ENCODE assay signal across 8 cellular contexts in genomic region chr11:119334173-119334930, GRCh38. TPM values are rescaled to one million over a fixed set of nuclear protein-coding genes. Genes with fewer than 3 reads are reported as not detected.
DNase-seq lines count a peak whose midpoint lies in the region; ATAC-seq and TF ChIP-seq lines count a peak whose summit lies in the region.

RNF26 (plus strand) TSS chr11:119334527; CDS start chr11:119335123, 596 bp downstream.

- H3K27me3 ChIP-seq in HUES64 (ENCODE audit: insufficient read depth, low read length) (peaks cover 7% of the 10 kb centered on the region), OCI-LY1 (ENCODE audit: insufficient read depth, low read length) (0 out of 2 replicates have a peak, but pooled peaks cover 3% of the 10 kb centered on the region)

- no peaks in the 10 kb centered on the region for H4K20me1 ChIP-seq in OCI-LY1 (ENCODE audit: insufficient read depth, low read length)

- H3K4me2 ChIP-seq in OCI-LY1 (ENCODE audit: low read length), result peak within 1 kb of the TSS; percentile 93

- 0 out of 2 replicates have a peak, but pooled peaks cover 2% of the 10 kb centered on the region for H3K79me2 ChIP-seq in OCI-LY1 (ENCODE audit: insufficient read depth, low read length)

- no peaks in the 10 kb centered on the region for H3F3A ChIP-seq in OCI-LY1 (ENCODE audit: insufficient read depth, low read length)

- H3K36me3 Mint-ChIP-seq in Calu3 (ENCODE audit: insufficient read depth, unreplicated experiment) (peaks cover 42% of the 10 kb centered on the region), endothelial cell (ENCODE audit: low read depth, unreplicated experiment) (no peaks in the 10 kb centered on the region), mesothelial cell of epicardium (peaks cover 5% of the 10 kb centered on the region)

- H3K9me3 ChIP-seq in HUES64 (ENCODE audit: insufficient read depth, low read depth, low read length) (no peaks in the 10 kb centered on the region), OCI-LY1 (ENCODE audit: low read length) (no peaks in the 10 kb centered on the region)

- peak within 1 kb of the TSS; percentile 77 for H3K4me3 Mint-ChIP-seq in Calu3 (ENCODE audit: low read depth, unreplicated experiment)
- H3K4me3 Mint-ChIP-seq in endothelial cell (ENCODE audit: unreplicated experiment), result peak within 1 kb of the TSS; percentile 99
- H3K4me3 Mint-ChIP-seq in mesothelial cell of epicardium, result peak within 1 kb of the TSS; percentile 99

- peak within 1 kb of the TSS; percentile 84 for H3K9ac ChIP-seq in HUES64 (ENCODE audit: low read depth, low read length)
- H3K9ac ChIP-seq in OCI-LY1 (ENCODE audit: low read length), result peak within 1 kb of the TSS; percentile 94

- H3K27me3 Mint-ChIP-seq in Calu3 (ENCODE audit: unreplicated experiment), result peaks cover 21% of the 10 kb centered on the region
- H3K27me3 Mint-ChIP-seq in endothelial cell (ENCODE audit: unreplicated experiment), result peaks cover 4% of the 10 kb centered on the region
- H3K27me3 Mint-ChIP-seq in mesothelial cell of epicardium (ENCODE audit: low read depth), result peaks cover 12% of the 10 kb centered on the region

- BruUV-seq in Calu3 (replicated peaks; lab: Mats Ljungman, UMichigan), result no TSS peak

- H3K9me3 Mint-ChIP-seq in Calu3 (ENCODE audit: low read depth, unreplicated experiment) (no peaks in the 10 kb centered on the region), endothelial cell (ENCODE audit: unreplicated experiment) (no peaks in the 10 kb centered on the region), mesothelial cell of epicardium (no peaks in the 10 kb centered on the region)

- H3K4me3 ChIP-seq in HUES64 (ENCODE audit: low read length) (peak within 1 kb of the TSS; percentile 84), OCI-LY1 (ENCODE audit: low read depth, low read length, poor library complexity, severe bottlenecking) (peak within 1 kb of the TSS; percentile 95)

- intact Hi-C loops in Calu3 (cut with micrococcal nuclease; ENCODE audit: unreplicated experiment), result no loop called here

- WGBS in HUES64, result under 1% methylated on average over 54 of the region's 54 CpGs

- peaks cover 11% of the 10 kb centered on the region for H3K36me3 ChIP-seq in HUES64 (ENCODE audit: insufficient read depth, low read length)
- no peaks in the 10 kb centered on the region; the same call in 1 of the 2 replicates for H3K36me3 ChIP-seq in OCI-LY1 (ENCODE audit: insufficient read depth, low read length)

- H2AFZ ChIP-seq in OCI-LY1 (ENCODE audit: low read length), result peak within 1 kb of the TSS; percentile 78; the same call in 1 of the 2 replicates

- no peaks in the 10 kb centered on the region for H3K9me2 ChIP-seq in OCI-LY1 (ENCODE audit: low read depth, low read length)

- DNase-seq in Calu3 (peak; percentile 86), endothelial cell (ENCODE audit: low spot score) (peak; percentile 89), mesothelial cell of epicardium (ENCODE audit: low spot score in 2 of 2, unreplicated experiment in 2 of 2) (peak; percentile 88 to 93)
- peak; percentile 93 for DNase-seq in activated CD8-positive, alpha-beta memory T cell treated with anti-CD3 and anti-CD28 coated beads, Interleukin-2, amount 50 U/mL, for 48 hours
- DNase-seq in stimulated activated CD8-positive, alpha-beta memory T cell treated with anti-CD3 and anti-CD28 coated beads, Interleukin-15, amount 100 ng/mL, for 48 hours (ENCODE audit: low read depth in 2 of 2), result peak; percentile 87 to 89

- peak; percentile 96 for ATAC-seq in GM21447 (IDR thresholded peaks at IDR 0.05; ENCODE audit: unreplicated experiment)

- H3K27ac ChIP-seq in HUES64 (ENCODE audit: low read depth, low read length) (peak within 1 kb of the TSS; percentile 87), OCI-LY1 (ENCODE audit: low read depth, low read length, poor library complexity, severe bottlenecking) (peak within 1 kb of the TSS; percentile 61)

- peaks cover 27% of the 10 kb centered on the region for H3K4me1 ChIP-seq in HUES64 (ENCODE audit: insufficient read depth, low read length)
- peaks cover 51% of the 10 kb centered on the region for H3K4me1 ChIP-seq in OCI-LY1 (ENCODE audit: insufficient read depth, low read length, severe bottlenecking)

- TF ChIP-seq CTCF in Calu3 (IDR thresholded peaks at IDR 0.05; ENCODE audit: unreplicated experiment), result no peak
- TF ChIP-seq CTCF in OCI-LY1 (IDR thresholded peaks at IDR 0.05; ENCODE audit: low read length), result no peak
- no peak for TF ChIP-seq CTCF in endothelial cell (IDR thresholded peaks at IDR 0.05; ENCODE audit: unreplicated experiment)
- TF ChIP-seq CTCF in mesothelial cell of epicardium (IDR thresholded peaks at IDR 0.05; ENCODE audit: unreplicated experiment), result no peak

- no peaks in the 10 kb centered on the region for H3K4me1 Mint-ChIP-seq in Calu3 (ENCODE audit: low read depth, unreplicated experiment)
- peaks cover 35% of the 10 kb centered on the region for H3K4me1 Mint-ChIP-seq in endothelial cell (ENCODE audit: unreplicated experiment)
- H3K4me1 Mint-ChIP-seq in mesothelial cell of epicardium, result peaks cover 44% of the 10 kb centered on the region

- CTCF ChIA-PET in Calu3 (lab: Charles Lee), result interaction anchor here (0.6 kb wide), 1 partner anchor 193 kb away, joined by 3 read pairs; no protein-coding TSS in a partner anchor

- H3K27ac Mint-ChIP-seq in Calu3 (ENCODE audit: unreplicated experiment), result peak within 1 kb of the TSS; percentile 83
- peak within 1 kb of the TSS; percentile 97 for H3K27ac Mint-ChIP-seq in endothelial cell (ENCODE audit: unreplicated experiment)
- peak within 1 kb of the TSS; percentile 100 for H3K27ac Mint-ChIP-seq in mesothelial cell of epicardium

RNA-seq across cellular contexts. Expression of gene RNF26, which starts in this region (rescaled TPM):
- total RNA-seq in Calu3 (2022) (31.8 and 35.0 TPM in 2 replicates), endothelial cell (ENCODE audit: unreplicated experiment) (31.5 TPM), mesothelial cell of epicardium (36.1 to 37.1 TPM (median 36.2 TPM) in 3 replicates)
- 43.1 TPM for polyA plus RNA-seq in HUES64 (2013, experiment 1 of 2)
- polyA plus RNA-seq in HUES64 (2013, experiment 2 of 2), result 56.8 TPM

Comparison
In these comparisons a context has a peak if more than half of its experiments do, and no peak if none do; other contexts are left out.
1. Peak in every context shown above with its lines: DNase-seq, ATAC-seq, H3K4me3 ChIP-seq and H3K27ac ChIP-seq.